1 cellular context compared by ENCODE assay signal in the genomic region with DNA sequence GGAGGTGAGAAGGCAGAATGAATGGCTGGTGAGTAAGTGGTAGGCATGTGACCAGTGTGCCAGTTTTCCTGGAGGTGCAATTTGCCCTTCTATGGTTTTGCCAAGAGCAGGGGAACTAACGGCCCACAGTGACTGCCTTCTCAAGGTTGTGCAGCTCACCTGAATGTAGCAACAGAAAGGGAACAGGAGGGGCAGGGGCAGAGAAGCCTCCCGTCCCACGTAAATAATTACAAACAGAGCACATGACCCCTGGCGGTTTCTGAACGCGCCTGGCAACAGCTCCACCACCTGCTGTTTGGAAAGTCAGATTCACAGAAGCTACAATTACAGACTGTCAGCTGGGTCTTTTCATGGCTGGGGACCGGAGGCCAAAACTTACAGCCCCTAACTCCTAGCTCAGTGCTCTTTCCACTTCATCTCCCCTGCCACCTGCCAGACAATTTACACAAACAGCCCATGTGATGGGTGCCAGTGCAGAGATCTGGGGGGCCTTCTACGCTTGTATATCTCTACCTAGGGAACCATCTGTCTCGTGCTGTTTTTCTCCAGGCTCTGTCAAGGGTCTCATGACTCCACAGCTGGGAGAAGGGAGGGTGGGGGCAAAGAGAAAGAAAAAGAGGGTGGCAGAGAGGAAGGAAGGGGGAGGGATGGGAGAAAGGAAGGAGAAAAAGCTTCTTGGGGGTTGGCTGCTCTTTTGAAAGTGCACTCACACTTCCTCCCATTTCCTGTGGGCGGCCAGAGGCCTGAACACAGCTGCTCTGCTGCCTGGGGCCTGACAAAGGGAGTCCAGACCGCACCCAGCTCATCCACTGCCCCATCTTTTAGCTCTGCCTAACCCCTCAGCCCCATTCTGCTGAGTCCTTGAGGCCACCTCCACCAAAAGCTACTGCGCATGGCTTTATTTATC.
TF ChIP-seq lines count a peak whose summit lies in the region.

No MANE protein-coding gene starts in this region.

TF ChIP-seq in HEK293, 187 proteins besides CTCF, POLR2A, EP300 and RAD21 (continued from another document):
- TF ChIP-seq ZNF146 (tag by site-specific recombination; IDR thresholded peaks at IDR 0.05) (no peak), ZNF169 (tag by site-specific recombination; IDR thresholded peaks at IDR 0.05) (no peak), ZNF140 (tag by site-specific recombination; IDR thresholded peaks at IDR 0.05) (no peak), ZNF561 (tag by site-specific recombination; IDR thresholded peaks at IDR 0.05; ENCODE audit: borderline replicate concordance) (no peak), PRDM1 (tag by site-specific recombination; IDR thresholded peaks at IDR 0.05) (peak; percentile 19; the same call in 1 of the 2 replicates), ZNF747 (tag by site-specific recombination; IDR thresholded peaks at IDR 0.05) (no peak), SP2 (tag by site-specific recombination; IDR thresholded peaks at IDR 0.05) (peak; percentile 8; the same call in 1 of the 2 replicates), ZNF530 (tag by site-specific recombination; IDR thresholded peaks at IDR 0.05; ENCODE audit: low read depth) (no peak), ZBTB17 (tag by site-specific recombination; IDR thresholded peaks at IDR 0.05) (no peak)
- TF ChIP-seq, protein P1, sequence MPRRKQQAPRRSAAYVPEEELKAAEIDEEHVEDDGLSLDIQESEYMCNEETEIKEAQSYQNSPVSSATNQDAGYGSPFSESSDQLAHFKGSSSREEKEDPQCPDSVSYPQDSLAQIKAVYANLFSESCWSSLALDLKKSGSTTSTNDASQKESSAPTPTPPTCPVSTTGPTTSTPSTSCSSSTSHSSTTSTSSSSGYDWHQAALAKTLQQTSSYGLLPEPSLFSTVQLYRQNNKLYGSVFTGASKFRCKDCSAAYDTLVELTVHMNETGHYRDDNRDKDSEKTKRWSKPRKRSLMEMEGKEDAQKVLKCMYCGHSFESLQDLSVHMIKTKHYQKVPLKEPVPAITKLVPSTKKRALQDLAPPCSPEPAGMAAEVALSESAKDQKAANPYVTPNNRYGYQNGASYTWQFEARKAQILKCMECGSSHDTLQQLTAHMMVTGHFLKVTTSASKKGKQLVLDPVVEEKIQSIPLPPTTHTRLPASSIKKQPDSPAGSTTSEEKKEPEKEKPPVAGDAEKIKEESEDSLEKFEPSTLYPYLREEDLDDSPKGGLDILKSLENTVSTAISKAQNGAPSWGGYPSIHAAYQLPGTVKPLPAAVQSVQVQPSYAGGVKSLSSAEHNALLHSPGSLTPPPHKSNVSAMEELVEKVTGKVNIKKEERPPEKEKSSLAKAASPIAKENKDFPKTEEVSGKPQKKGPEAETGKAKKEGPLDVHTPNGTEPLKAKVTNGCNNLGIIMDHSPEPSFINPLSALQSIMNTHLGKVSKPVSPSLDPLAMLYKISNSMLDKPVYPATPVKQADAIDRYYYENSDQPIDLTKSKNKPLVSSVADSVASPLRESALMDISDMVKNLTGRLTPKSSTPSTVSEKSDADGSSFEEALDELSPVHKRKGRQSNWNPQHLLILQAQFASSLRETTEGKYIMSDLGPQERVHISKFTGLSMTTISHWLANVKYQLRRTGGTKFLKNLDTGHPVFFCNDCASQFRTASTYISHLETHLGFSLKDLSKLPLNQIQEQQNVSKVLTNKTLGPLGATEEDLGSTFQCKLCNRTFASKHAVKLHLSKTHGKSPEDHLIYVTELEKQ (tag by site-specific recombination; IDR thresholded peaks at IDR 0.05; ENCODE audit: borderline replicate concordance): no peak
- TF ChIP-seq, protein P2, sequence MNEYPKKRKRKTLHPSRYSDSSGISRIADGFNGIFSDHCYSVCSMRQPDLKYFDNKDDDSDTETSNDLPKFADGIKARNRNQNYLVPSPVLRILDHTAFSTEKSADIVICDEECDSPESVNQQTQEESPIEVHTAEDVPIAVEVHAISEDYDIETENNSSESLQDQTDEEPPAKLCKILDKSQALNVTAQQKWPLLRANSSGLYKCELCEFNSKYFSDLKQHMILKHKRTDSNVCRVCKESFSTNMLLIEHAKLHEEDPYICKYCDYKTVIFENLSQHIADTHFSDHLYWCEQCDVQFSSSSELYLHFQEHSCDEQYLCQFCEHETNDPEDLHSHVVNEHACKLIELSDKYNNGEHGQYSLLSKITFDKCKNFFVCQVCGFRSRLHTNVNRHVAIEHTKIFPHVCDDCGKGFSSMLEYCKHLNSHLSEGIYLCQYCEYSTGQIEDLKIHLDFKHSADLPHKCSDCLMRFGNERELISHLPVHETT (tag by site-specific recombination; IDR thresholded peaks at IDR 0.05): no peak
- TF ChIP-seq, protein P3, sequence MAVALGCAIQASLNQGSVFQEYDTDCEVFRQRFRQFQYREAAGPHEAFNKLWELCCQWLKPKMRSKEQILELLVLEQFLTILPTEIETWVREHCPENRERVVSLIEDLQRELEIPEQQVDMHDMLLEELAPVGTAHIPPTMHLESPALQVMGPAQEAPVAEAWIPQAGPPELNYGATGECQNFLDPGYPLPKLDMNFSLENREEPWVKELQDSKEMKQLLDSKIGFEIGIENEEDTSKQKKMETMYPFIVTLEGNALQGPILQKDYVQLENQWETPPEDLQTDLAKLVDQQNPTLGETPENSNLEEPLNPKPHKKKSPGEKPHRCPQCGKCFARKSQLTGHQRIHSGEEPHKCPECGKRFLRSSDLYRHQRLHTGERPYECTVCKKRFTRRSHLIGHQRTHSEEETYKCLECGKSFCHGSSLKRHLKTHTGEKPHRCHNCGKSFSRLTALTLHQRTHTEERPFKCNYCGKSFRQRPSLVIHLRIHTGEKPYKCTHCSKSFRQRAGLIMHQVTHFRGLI (tag by site-specific recombination; IDR thresholded peaks at IDR 0.05): no peak
